ENCODE assay signal across 11 cellular contexts in genomic region chr22:23241562-23242472, GRCh38.
A peak's percentile ranks its signal among the peaks of the same experiment; 100 is the strongest.
DNase-seq lines count a peak whose midpoint lies in the region; ATAC-seq, FAIRE-seq and TF ChIP-seq lines count a peak whose summit lies in the region.
"Had no signal": no experiment of that assay in that cellular context is flagged by ENCODE, and none has a peak within 500 bp of the region (broad histone marks: within the 10 kb centered on the region; RNA-seq: fewer than 3 reads in every experiment).

No MANE protein-coding gene starts in this region.

- peaks cover 28% of the 10 kb centered on the region for H3K4me1 ChIP-seq in endothelial cell of umbilical vein (ENCODE audit: control insufficient read depth, extremely low read depth, insufficient read depth, low read length)

- no peaks in the 10 kb centered on the region for H3K9me3 ChIP-seq in endothelial cell of umbilical vein (replicated peaks; ENCODE audit: control insufficient read depth, insufficient read depth, low read length)
- H3K9me3 ChIP-seq: esophagus muscularis mucosa had no signal

- BruUV-seq in endothelial cell of umbilical vein (replicated peaks; lab: Mats Ljungman, UMichigan), result no TSS peak

- no peak overlapping the region for H2AFZ ChIP-seq in endothelial cell of umbilical vein (ENCODE audit: low read depth, low read length)

- no peak for FAIRE-seq in endothelial cell of umbilical vein (lab: Jason Lieb, UNC)

- intact Hi-C loops in endothelial cell of umbilical vein (cut with micrococcal nuclease), result loop anchor here (1.0 to 2.0 kb wide), 4 partner anchors 15 to 64 kb away; no protein-coding TSS in a partner anchor

- no peaks in the 10 kb centered on the region for H3K9me3 Mint-ChIP-seq in activated T-cell treated with anti-CD3 and anti-CD28 coated beads, Interleukin-2, amount 50 U/mL, for 4 hours
- H3K9me3 Mint-ChIP-seq in WTC11, result peaks cover 4% of the 10 kb centered on the region; the same call in 1 of the 2 replicates
- no peaks in the 10 kb centered on the region for H3K9me3 Mint-ChIP-seq in osteocyte (ENCODE audit: unreplicated experiment)

- TF ChIP-seq CTCF in WTC11 (IDR thresholded peaks at IDR 0.05) (no peak), endothelial cell of umbilical vein (IDR thresholded peaks at IDR 0.05; ENCODE audit: extremely low read depth in 1 of 2, insufficient read depth in 1 of 2, low read depth in 1 of 2, low read length in 2 of 2) (no peak), osteocyte (IDR thresholded peaks at IDR 0.05) (no peak)

- no peak for TF ChIP-seq POLR2A in endothelial cell of umbilical vein (IDR thresholded peaks at IDR 0.05; ENCODE audit: low read depth, low read length)

- peak overlapping the region; percentile 70 for H3K27ac ChIP-seq in endothelial cell of umbilical vein (ENCODE audit: insufficient read depth, low read depth, low read length)
- H3K27ac ChIP-seq: esophagus muscularis mucosa had no signal

- H3K27ac Mint-ChIP-seq in WTC11 (peak overlapping the region; percentile 100), osteocyte (ENCODE audit: unreplicated experiment) (peak overlapping the region; percentile 27)

- no peaks in the 10 kb centered on the region for H4K20me1 ChIP-seq in endothelial cell of umbilical vein (replicated peaks; ENCODE audit: control insufficient read depth, extremely low read depth, insufficient read depth, low read length)

- no peak overlapping the region for H3K9ac ChIP-seq in endothelial cell of umbilical vein (replicated peaks; ENCODE audit: extremely low read depth, insufficient read depth, low read length)

- no peaks in the 10 kb centered on the region for H3K36me3 ChIP-seq in endothelial cell of umbilical vein (ENCODE audit: control insufficient read depth in 2 of 2, extremely low read depth in 1 of 2, insufficient read depth in 2 of 2, low read length in 2 of 2)
- H3K36me3 ChIP-seq: esophagus muscularis mucosa, spleen had no signal

- peak overlapping the region; percentile 41 for H3K4me3 Mint-ChIP-seq in activated T-cell treated with anti-CD3 and anti-CD28 coated beads, Interleukin-2, amount 50 U/mL, for 4 hours
- H3K4me3 Mint-ChIP-seq in WTC11 (peak overlapping the region; percentile 61), osteocyte (ENCODE audit: unreplicated experiment) (no peak overlapping the region)

- no peak overlapping the region for H3K4me3 ChIP-seq in endothelial cell of umbilical vein (replicated peaks in 1 of 3; ENCODE audit: insufficient read depth in 1 of 3, low read depth in 1 of 3, low read length in 3 of 3)
- H3K4me3 ChIP-seq: esophagus muscularis mucosa, spleen had no signal

- ATAC-seq in activated T-cell treated with anti-CD3 and anti-CD28 coated beads, Interleukin-2, amount 50 U/mL, for 4 hours, result no peak
- ATAC-seq in WTC11, result no peak

- CTCF ChIA-PET in WTC11 (lab: Charles Lee), result interaction anchor here (0.6 to 3.4 kb wide), 21 partner anchors 10 to 358 kb away, joined by 3 to 30 read pairs (median 4); partner anchors contain the start of gene BCR
- CTCF ChIA-PET in endothelial cell of umbilical vein (lab: Charles Lee), result interaction anchor here (0.8 to 3.0 kb wide), 15 partner anchors 9 to 68 kb away, joined by 3 to 18 read pairs (median 6); partner anchors contain the start of gene BCR

- peaks cover 89% of the 10 kb centered on the region for H3K4me1 Mint-ChIP-seq in activated T-cell treated with anti-CD3 and anti-CD28 coated beads, Interleukin-2, amount 50 U/mL, for 4 hours (ENCODE audit: low read depth)
- peaks cover 88% of the 10 kb centered on the region for H3K4me1 Mint-ChIP-seq in WTC11
- H3K4me1 Mint-ChIP-seq in osteocyte (ENCODE audit: unreplicated experiment), result peaks cover 55% of the 10 kb centered on the region

- dilution Hi-C loops in endothelial cell of umbilical vein (cut with MboI; ENCODE audit: extremely low pct_ligation_motif_present, low sequenced_read_pairs), result no loop called here

- no peaks in the 10 kb centered on the region for H3K27me3 Mint-ChIP-seq in activated T-cell treated with anti-CD3 and anti-CD28 coated beads, Interleukin-2, amount 50 U/mL, for 4 hours (ENCODE audit: low read depth)
- H3K27me3 Mint-ChIP-seq in WTC11 (ENCODE audit: low read depth) (no peaks in the 10 kb centered on the region), osteocyte (ENCODE audit: unreplicated experiment) (no peaks in the 10 kb centered on the region)

- peaks cover 5% of the 10 kb centered on the region for H3K36me3 Mint-ChIP-seq in activated T-cell treated with anti-CD3 and anti-CD28 coated beads, Interleukin-2, amount 50 U/mL, for 4 hours (ENCODE audit: insufficient read depth)
- H3K36me3 Mint-ChIP-seq in WTC11 (peaks cover 7% of the 10 kb centered on the region), osteocyte (ENCODE audit: unreplicated experiment) (no peaks in the 10 kb centered on the region)

- POLR2A ChIA-PET in WTC11 (lab: Charles Lee) (interaction anchor here (1.3 to 2.2 kb wide), 3 partner anchors 8 to 61 kb away, joined by 5 to 7 read pairs (median 5); partner anchors contain the start of gene BCR), endothelial cell of umbilical vein (lab: Charles Lee) (interaction anchor here (0.7 kb wide), 1 partner anchor 23 kb away, joined by 3 read pairs; no protein-coding TSS in a partner anchor)

- peaks cover 95% of the 10 kb centered on the region for H3K79me2 ChIP-seq in endothelial cell of umbilical vein (ENCODE audit: control insufficient read depth, insufficient read depth, low read length)

- no peak for DNase-seq in activated T-cell treated with anti-CD3 and anti-CD28 coated beads, Interleukin-2, amount 50 U/mL, for 4 hours
- no peak for DNase-seq in activated T-cell treated with anti-CD3 and anti-CD28 coated beads, Interleukin-2, amount 50 U/mL, for 1 hour
- DNase-seq in WTC11 (ENCODE audit: low spot score), result no peak
- DNase-seq in endothelial cell of umbilical vein (ENCODE audit: low read depth, low spot score), result no peak
- DNase-seq in osteocyte (ENCODE audit: extremely low spot score, unreplicated experiment), result no peak
- no peak for DNase-seq in pons (ENCODE audit: low spot score)
- DNase-seq in SW480 (ENCODE audit: low spot score), result no peak
- DNase-seq in COLO829 (ENCODE audit: low spot score), result no peak
- DNase-seq: DND-41, spleen had no signal

- H3K9me1 ChIP-seq in endothelial cell of umbilical vein (replicated peaks; ENCODE audit: control insufficient read depth, extremely low read depth, insufficient read depth, low read length), result no peaks in the 10 kb centered on the region

- no peak overlapping the region for H3K4me2 ChIP-seq in endothelial cell of umbilical vein (ENCODE audit: insufficient read depth, low read length)

- H3K27me3 ChIP-seq in endothelial cell of umbilical vein (ENCODE audit: control insufficient read depth in 2 of 2, insufficient read depth in 2 of 2, low read length in 2 of 2), result no peaks in the 10 kb centered on the region
- H3K27me3 ChIP-seq: esophagus muscularis mucosa, spleen had no signal

TF ChIP-seq in WTC11, 78 proteins besides CTCF, POLR2A, EP300 and RAD21 (continues in another document):
- no peak for TF ChIP-seq E2F1 (CRISPR knock-in tag; IDR thresholded peaks at IDR 0.05)

TF ChIP-seq in endothelial cell of umbilical vein, 7 proteins besides CTCF, POLR2A, EP300 and RAD21:
- TF ChIP-seq MYC (IDR thresholded peaks at IDR 0.05; ENCODE audit: low read depth, low read length), result no peak
- TF ChIP-seq, protein P1, sequence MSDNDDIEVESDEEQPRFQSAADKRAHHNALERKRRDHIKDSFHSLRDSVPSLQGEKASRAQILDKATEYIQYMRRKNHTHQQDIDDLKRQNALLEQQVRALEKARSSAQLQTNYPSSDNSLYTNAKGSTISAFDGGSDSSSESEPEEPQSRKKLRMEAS (IDR thresholded peaks at IDR 0.05; ENCODE audit: insufficient read depth, insufficient read length), result no peak
- no peak for TF ChIP-seq POLR2AphosphoS5 (IDR thresholded peaks at IDR 0.05; ENCODE audit: insufficient read depth, low read depth, low read length)
- TF ChIP-seq EZH2 (IDR thresholded peaks at IDR 0.05; ENCODE audit: borderline replicate concordance, low read depth, low read length, severe bottlenecking), result no peak
- no peak for TF ChIP-seq JUN (IDR thresholded peaks at IDR 0.05; ENCODE audit: borderline replicate concordance, insufficient read depth, insufficient read length, low read depth)
- no peak for TF ChIP-seq FOS (IDR thresholded peaks at IDR 0.05; ENCODE audit: borderline replicate concordance, insufficient read depth, low read length)
- TF ChIP-seq GATA2 (IDR thresholded peaks at IDR 0.05; ENCODE audit: insufficient read depth, insufficient read length, low read depth, low read length), result no peak
